In the genomic region with DNA sequence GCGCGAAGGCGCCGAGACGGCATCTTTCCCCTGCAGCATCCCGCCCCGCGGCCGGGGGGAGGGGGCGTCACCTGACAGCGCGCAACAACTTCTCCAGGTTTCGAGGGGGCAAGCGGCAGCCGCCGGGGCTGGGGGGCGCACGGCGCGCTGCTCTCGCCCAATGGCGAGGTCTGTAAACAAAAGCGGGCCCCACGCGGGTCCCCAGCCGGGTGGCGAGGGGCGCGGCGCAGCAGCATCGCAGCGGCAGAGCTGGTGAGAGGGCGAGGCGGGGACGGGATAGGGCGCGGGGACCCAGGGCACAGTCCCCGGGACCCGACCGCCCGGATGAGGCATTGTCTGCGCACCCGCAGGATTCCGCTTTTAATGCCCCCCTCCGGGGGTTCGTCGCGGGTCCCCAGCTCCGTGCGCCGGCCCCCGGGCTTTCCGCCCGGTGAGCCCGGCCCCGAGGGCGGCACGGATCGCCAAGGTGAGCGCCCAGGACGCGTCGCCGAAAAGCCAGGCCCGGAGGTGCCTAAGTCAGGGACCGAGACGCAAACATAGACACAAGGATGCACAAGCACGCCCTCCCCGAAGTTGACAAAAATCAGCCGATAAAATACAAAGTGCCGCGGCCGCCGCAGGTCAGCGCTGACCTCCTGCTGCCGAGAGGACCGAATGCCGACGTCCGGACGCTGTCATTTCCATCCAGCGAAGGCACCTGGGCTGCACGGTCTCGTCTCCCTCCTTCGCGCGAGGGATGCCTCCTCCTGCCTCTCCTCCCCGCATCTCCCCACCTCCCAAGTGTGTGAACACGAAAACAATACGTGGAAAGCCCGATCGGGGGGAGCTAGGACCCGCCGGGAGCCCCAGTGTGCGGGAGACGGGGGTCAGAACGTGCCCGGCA, we compare ENCODE assay signal across 8 cellular contexts.
DNase-seq lines count a peak whose midpoint lies in the region; ATAC-seq and TF ChIP-seq lines count a peak whose summit lies in the region.

No MANE protein-coding gene starts in this region.

- peaks cover 7% of the 10 kb centered on the region for H3K79me1 ChIP-seq in mesendoderm (ENCODE audit: low read length)

- H3K4ac ChIP-seq in mesendoderm (ENCODE audit: low read depth, low read length) = peak overlapping the region; percentile 45

- peaks cover 5% of the 10 kb centered on the region; the same call in 1 of the 2 replicates for H3K9me3 Mint-ChIP-seq in HFFc6

- no peak for TF ChIP-seq CTCF in VCaP (conservative IDR thresholded peaks at IDR 0.05)
- TF ChIP-seq CTCF in choroid plexus epithelial cell (conservative IDR thresholded peaks at IDR 0.05; ENCODE audit: low read depth, low read length) = no peak
- TF ChIP-seq CTCF in HFFc6 (IDR thresholded peaks at IDR 0.05) = no peak

- no peak overlapping the region for H3K27ac Mint-ChIP-seq in HFFc6

- peaks cover 17% of the 10 kb centered on the region for H3K79me2 ChIP-seq in mesendoderm (ENCODE audit: control insufficient read depth, insufficient read depth, low read length)

- H3K9ac ChIP-seq in HUES6 (ENCODE audit: low read length) = peak overlapping the region; percentile 56
- peak overlapping the region; percentile 85 for H3K9ac ChIP-seq in mesendoderm (ENCODE audit: low read length)

- H3K4me2 ChIP-seq in mesendoderm (ENCODE audit: low read length) = peak overlapping the region; percentile 85

- ATAC-seq in stimulated activated naive CD8-positive, alpha-beta T cell treated with anti-CD3 and anti-CD28 coated beads, Interleukin-15, Interleukin-2, amounts not matched to agents 100 U/mL and 50 U/mL, for 24 hours = peak; percentile 5
- ATAC-seq in HG03280 (IDR thresholded peaks at IDR 0.05; ENCODE audit: unreplicated experiment) = no peak

- H3K27ac ChIP-seq in HUES6 (ENCODE audit: low read depth, low read length) (no peak overlapping the region; the same call in 1 of the 2 replicates), VCaP (peak overlapping the region; percentile 87), mesendoderm (ENCODE audit: low read depth, low read length) (no peak overlapping the region)

- H3K4me1 Mint-ChIP-seq in HFFc6 (ENCODE audit: low read depth) = peaks cover 12% of the 10 kb centered on the region; the same call in 1 of the 2 replicates

- no peaks in the 10 kb centered on the region for H3K36me3 ChIP-seq in HUES6 (ENCODE audit: control insufficient read depth, insufficient read depth, low read length)
- no peaks in the 10 kb centered on the region for H3K36me3 ChIP-seq in mesendoderm (ENCODE audit: control insufficient read depth, insufficient read depth, low read length)

- H4K5ac ChIP-seq in mesendoderm (ENCODE audit: low read length) = no peak overlapping the region

- no peak overlapping the region for H2BK15ac ChIP-seq in mesendoderm (replicated peaks; ENCODE audit: low read depth)

- no peak overlapping the region for H2AK5ac ChIP-seq in mesendoderm (ENCODE audit: low read length)

- H3K27me3 Mint-ChIP-seq in HFFc6 (ENCODE audit: insufficient read depth) = peaks cover 12% of the 10 kb centered on the region

- H2BK120ac ChIP-seq in mesendoderm (ENCODE audit: low read depth, low read length) = no peak overlapping the region

- no CpG with 5 or more reads among the region's 98 CpGs for WGBS in mesendoderm (ENCODE audit: extremely low coverage, insufficient coverage, low lambda C conversion rate)

- no peak overlapping the region for H3K4me3 Mint-ChIP-seq in HFFc6

- H2BK5ac ChIP-seq in mesendoderm (ENCODE audit: low read length) = peak overlapping the region; percentile 20

- H3K36me3 Mint-ChIP-seq in HFFc6 (ENCODE audit: low read depth) = no peaks in the 10 kb centered on the region; the same call in 1 of the 2 replicates

- H3K4me1 ChIP-seq in HUES6 (ENCODE audit: control insufficient read depth, insufficient read depth, low read length) (peaks cover 55% of the 10 kb centered on the region), mesendoderm (ENCODE audit: control insufficient read depth, low read depth, low read length) (peaks cover 20% of the 10 kb centered on the region)

- no peaks in the 10 kb centered on the region for H3K9me3 ChIP-seq in HUES6 (ENCODE audit: control insufficient read depth, insufficient read depth, low read depth, low read length)

- no peak overlapping the region for H3K18ac ChIP-seq in mesendoderm (ENCODE audit: low read length)

- no peak overlapping the region for H4K8ac ChIP-seq in mesendoderm (ENCODE audit: low read depth, low read length)

- peak overlapping the region; percentile 90 for H3K56ac ChIP-seq in mesendoderm (ENCODE audit: low read length)

- DNase-seq in choroid plexus epithelial cell (ENCODE audit: low read depth) (peak; percentile 40), mesendoderm (peak; percentile 77), HFFc6 (no peak)
- peak; percentile 53 for DNase-seq in stimulated activated naive CD8-positive, alpha-beta T cell treated with anti-CD3 and anti-CD28 coated beads, Interleukin-15, Interleukin-2, amounts not matched to agents 100 U/mL and 50 U/mL, for 24 hours

- H3K27me3 ChIP-seq in HUES6 (ENCODE audit: control insufficient read depth, insufficient read depth, low read length) (peaks cover 14% of the 10 kb centered on the region; the same call in 1 of the 2 replicates), mesendoderm (ENCODE audit: insufficient read depth, low read length, poor library complexity) (no peaks in the 10 kb centered on the region)

- H3K23ac ChIP-seq in mesendoderm (ENCODE audit: low read length) = peak overlapping the region; percentile 48

- H3K4me3 ChIP-seq in GM08714 (ENCODE audit: low read length) = peak overlapping the region; percentile 56
- H3K4me3 ChIP-seq in HUES6 (ENCODE audit: low read depth, low read length) = peak overlapping the region; percentile 89
- H3K4me3 ChIP-seq in choroid plexus epithelial cell (ENCODE audit: low read depth, low read length) = peak overlapping the region; percentile 68
- H3K4me3 ChIP-seq in mesendoderm (ENCODE audit: low read length) = peak overlapping the region; percentile 83
